Comparison of ENCODE assay signal across 1 cellular context in genomic region chr3:8525893-8526292, GRCh38.
TF ChIP-seq lines count a peak whose summit lies in the region.

No MANE protein-coding gene starts in this region.

TF ChIP-seq in IMR-90, 13 proteins besides CTCF, POLR2A, EP300 and RAD21:
- TF ChIP-seq MXI1 (IDR thresholded peaks at IDR 0.05; ENCODE audit: borderline replicate concordance, low read depth, low read length) = no peak
